Comparison of ENCODE assay signal across 11 cellular contexts in the genomic region with DNA sequence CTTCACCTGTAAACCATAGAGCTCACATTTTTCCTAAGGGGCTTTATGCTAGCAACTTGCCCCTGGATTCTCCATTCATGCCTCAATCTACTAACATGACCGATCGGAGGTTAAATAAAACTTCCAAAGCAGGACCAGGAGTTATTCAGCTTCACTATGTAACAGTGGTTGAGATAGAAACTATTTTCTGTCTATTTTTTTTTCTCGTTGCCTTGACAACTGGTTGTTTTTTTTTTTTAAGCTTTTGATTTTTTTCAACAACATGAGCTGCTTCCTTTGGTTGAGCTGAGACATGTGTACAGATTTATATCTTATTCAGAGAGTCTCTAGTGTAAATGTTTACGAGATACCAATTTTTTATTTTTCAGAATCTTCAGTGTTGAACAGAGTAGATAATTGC.
DNase-seq lines count a peak whose midpoint lies in the region; ATAC-seq, FAIRE-seq and TF ChIP-seq lines count a peak whose summit lies in the region.
"Had no signal": no experiment of that assay in that cellular context is flagged by ENCODE, and none has a peak within 500 bp of the region (broad histone marks: within the 10 kb centered on the region; RNA-seq: fewer than 3 reads in every experiment).

No MANE protein-coding gene starts in this region.

- H3K36me3 Mint-ChIP-seq in natural killer cell = no peaks in the 10 kb centered on the region
- peaks cover 7% of the 10 kb centered on the region for H3K36me3 Mint-ChIP-seq in natural killer cell treated with Interleukin-12 subunit alpha and Interleukin-12 subunit beta and Interleukin-15 and Interleukin-18, amount 100 ng/mL, for 72 hours

- H3K27me3 Mint-ChIP-seq in natural killer cell (ENCODE audit: low read depth in 2 of 2) = no peaks in the 10 kb centered on the region
- no peaks in the 10 kb centered on the region for H3K27me3 Mint-ChIP-seq in natural killer cell treated with Interleukin-12 subunit alpha and Interleukin-12 subunit beta and Interleukin-15 and Interleukin-18, amount 100 ng/mL, for 72 hours

- no peak for TF ChIP-seq POLR2A in GM12878 (IDR thresholded peaks at IDR 0.05; ENCODE audit: low read depth, low read length)

- 99% methylated on average over 4 of the region's 4 CpGs for WGBS in GM12878 (ENCODE audit: insufficient coverage, insufficient replicate concordance, low lambda C conversion rate, missing lambda C conversion rate)

- ATAC-seq in natural killer cell (peak; percentile 58 to 77 (median 76)), GM12878 (no peak), GM18873 (IDR thresholded peaks at IDR 0.05; ENCODE audit: low FRiP score, unreplicated experiment) (no peak)
- no peak for ATAC-seq in natural killer cell treated with Interleukin-12 subunit alpha and Interleukin-12 subunit beta and Interleukin-15 and Interleukin-18, amount 100 ng/mL, for 72 hours

- no peaks in the 10 kb centered on the region; the same call in 2 of the 3 replicates for H3K9me3 ChIP-seq in GM12878 (replicated peaks; ENCODE audit: control insufficient read depth, insufficient read depth, low read length)
- H3K9me3 ChIP-seq in kidney (ENCODE audit: control insufficient read depth in 1 of 2, low read length in 2 of 2) = no peaks in the 10 kb centered on the region
- H3K9me3 ChIP-seq in colonic mucosa = no peaks in the 10 kb centered on the region

- RAD21 ChIA-PET in GM12878 (lab: Charles Lee; ENCODE audit: unreplicated experiment) = interaction anchor here (0.7 kb wide), 1 partner anchor 93 kb away, joined by 3 read pairs; no protein-coding TSS in a partner anchor

- no peak overlapping the region for H3K27ac ChIP-seq in GM12878 (ENCODE audit: control insufficient read depth, insufficient read depth)
- H3K27ac ChIP-seq in kidney (ENCODE audit: low read depth in 2 of 2, low read length in 2 of 2) = no peak overlapping the region
- H3K27ac ChIP-seq in colonic mucosa = no peak overlapping the region

- H3K4me3 ChIP-seq in GM12878 (no peak overlapping the region), kidney (ENCODE audit: low read length in 2 of 2) (no peak overlapping the region), colonic mucosa (no peak overlapping the region)

- TF ChIP-seq EP300 in GM12878 (IDR thresholded peaks at IDR 0.05; ENCODE audit: borderline replicate concordance in 1 of 2, control insufficient read depth in 1 of 2, low read depth in 2 of 2, low read length in 2 of 2) = no peak

- CTCF ChIA-PET in GM12878 (lab: Yijun Ruan, JAX) = interaction anchor here (0.6 to 2.0 kb wide), 4 partner anchors 11 to 330 kb away, joined by 3 to 7 read pairs (median 4); no protein-coding TSS in a partner anchor

- SMC1A ChIA-PET in GM12878 (lab: Charles Lee; ENCODE audit: uncharacterized antibody, unreplicated experiment) = interaction anchor here (0.8 to 1.8 kb wide), 4 partner anchors 11 to 100 kb away, joined by 3 to 6 read pairs (median 3); no protein-coding TSS in a partner anchor

- H3K4me2 ChIP-seq in GM12878 (ENCODE audit: control insufficient read depth, insufficient read depth) = no peak overlapping the region

- peaks cover 20 to 22% of the 10 kb centered on the region in 2 donors for H3K4me1 Mint-ChIP-seq in natural killer cell
- peaks cover 19 to 20% of the 10 kb centered on the region in 2 donors for H3K4me1 Mint-ChIP-seq in natural killer cell treated with Interleukin-12 subunit alpha and Interleukin-12 subunit beta and Interleukin-15 and Interleukin-18, amount 100 ng/mL, for 72 hours (ENCODE audit: low read depth in 2 of 2)

- no peak overlapping the region for H2AFZ ChIP-seq in GM12878 (ENCODE audit: control insufficient read depth, low read depth, low read length)

- in situ Hi-C loops in GM12878 (cut with MboI) = no loop called here

- H3K4me1 ChIP-seq in GM12878 (ENCODE audit: control insufficient read depth, insufficient read depth, low read length) (no peaks in the 10 kb centered on the region), kidney (ENCODE audit: control insufficient read depth in 1 of 2, insufficient read depth in 1 of 2, low read depth in 1 of 2, low read length in 2 of 2) (peaks cover 5 to 8% of the 10 kb centered on the region in 2 donors), colonic mucosa (no peaks in the 10 kb centered on the region)

- H4K20me1 ChIP-seq in GM12878 (ENCODE audit: control insufficient read depth, insufficient read depth) = no peaks in the 10 kb centered on the region

- intact Hi-C loops in natural killer cell (cut with micrococcal nuclease) (no loop called here), GM12878 (cut with micrococcal nuclease; ENCODE audit: unreplicated experiment) (no loop called here), kidney (cut with DNase I) (no loop called here), colonic mucosa (cut with DNase I) (no loop called here)

- H3K27me3 ChIP-seq in GM12878 (replicated peaks in 1 of 2; ENCODE audit: control insufficient read depth in 2 of 2, insufficient read depth in 2 of 2, low read length in 1 of 2) = no peaks in the 10 kb centered on the region
- H3K27me3 ChIP-seq in colonic mucosa = no peaks in the 10 kb centered on the region

- no TSS peak for BruUV-seq in GM12878 (replicated peaks; lab: Mats Ljungman, UMichigan)

- no peaks in the 10 kb centered on the region for H3K79me2 ChIP-seq in GM12878 (ENCODE audit: control insufficient read depth, insufficient read depth, low read length)

- H3K9ac ChIP-seq in GM12878 (ENCODE audit: control insufficient read depth, insufficient read depth, low read length) = no peak overlapping the region
- H3K9ac ChIP-seq in kidney (ENCODE audit: low read length in 2 of 2) = no peak overlapping the region
- H3K9ac ChIP-seq in colonic mucosa (ENCODE audit: low read depth in 2 of 2, low read length in 2 of 2) = no peak overlapping the region

- no peak for DNase-seq in natural killer cell
- DNase-seq in natural killer cell treated with Interleukin-12 subunit alpha and Interleukin-12 subunit beta and Interleukin-15 and Interleukin-18, amount 100 ng/mL, for 72 hours (ENCODE audit: low spot score) = no peak
- DNase-seq in GM12878 (ENCODE audit: low read depth, low spot score) = no peak
- no peak for DNase-seq in kidney
- no peak for DNase-seq in colonic mucosa
- DNase-seq in iPS-NIHi7 (ENCODE audit: extremely low spot score) = no peak
- DNase-seq in putamen (ENCODE audit: low spot score) = no peak
- DNase-seq: NCI-H1417 treated with DMSO at 0.1 percent for 48 hours had no signal

- H3K27ac Mint-ChIP-seq in natural killer cell = peak overlapping the region; percentile 39 to 77
- H3K27ac Mint-ChIP-seq in natural killer cell treated with Interleukin-12 subunit alpha and Interleukin-12 subunit beta and Interleukin-15 and Interleukin-18, amount 100 ng/mL, for 72 hours = peak overlapping the region in 1 of 2 donors; percentile 42

- H3K36me3 ChIP-seq in GM12878 (ENCODE audit: control insufficient read depth in 2 of 2, insufficient read depth in 2 of 2, low read length in 1 of 2) (no peaks in the 10 kb centered on the region), kidney (ENCODE audit: control insufficient read depth in 1 of 2, insufficient read depth in 2 of 2, low read length in 2 of 2) (no peaks in the 10 kb centered on the region), colonic mucosa (no peaks in the 10 kb centered on the region)

- peaks cover 0 to 3% of the 10 kb centered on the region in 2 donors for H3K9me3 Mint-ChIP-seq in natural killer cell
- H3K9me3 Mint-ChIP-seq in natural killer cell treated with Interleukin-12 subunit alpha and Interleukin-12 subunit beta and Interleukin-15 and Interleukin-18, amount 100 ng/mL, for 72 hours = no peaks in the 10 kb centered on the region

- FAIRE-seq in GM12878 (lab: Jason Lieb, UNC) = no peak
- peak; percentile 53 for FAIRE-seq in kidney (lab: Jason Lieb, UNC)
- FAIRE-seq: D721Med, urothelium cell line had no signal

- TF ChIP-seq CTCF in natural killer cell (IDR thresholded peaks at IDR 0.05) (no peak), GM12878 (IDR thresholded peaks at IDR 0.05 in 2 of 3, conservative IDR thresholded peaks at IDR 0.05 in 1 of 3; ENCODE audit: control insufficient read depth in 2 of 3, extremely low read depth in 1 of 3, insufficient read depth in 1 of 3, low read depth in 3 of 3, low read length in 3 of 3) (no peak), kidney (IDR thresholded peaks at IDR 0.05; ENCODE audit: borderline replicate concordance, extremely low read depth, insufficient read depth) (no peak), colonic mucosa (IDR thresholded peaks at IDR 0.05) (no peak)

- TF ChIP-seq RAD21 in GM12878 (IDR thresholded peaks at IDR 0.05; ENCODE audit: insufficient read depth, low read depth, low read length) = no peak

- peak overlapping the region; percentile 38 for H3K4me3 Mint-ChIP-seq in natural killer cell
- no peak overlapping the region for H3K4me3 Mint-ChIP-seq in natural killer cell treated with Interleukin-12 subunit alpha and Interleukin-12 subunit beta and Interleukin-15 and Interleukin-18, amount 100 ng/mL, for 72 hours

- POLR2A ChIA-PET in GM12878 (lab: Charles Lee) = interaction anchor here (0.9 to 1.6 kb wide), 2 partner anchors 9 kb away, joined by 3 to 4 read pairs; no protein-coding TSS in a partner anchor

TF ChIP-seq in GM12878, 131 proteins besides CTCF, POLR2A, EP300 and RAD21:
- no peak for TF ChIP-seq RBBP5 (conservative IDR thresholded peaks at IDR 0.05)
- no peak for TF ChIP-seq LARP7 (IDR thresholded peaks at IDR 0.05)
- peak; percentile 97 for TF ChIP-seq ZNF384 (IDR thresholded peaks at IDR 0.05; ENCODE audit: borderline replicate concordance, low read depth, low read length)
- TF ChIP-seq MTA2 (IDR thresholded peaks at IDR 0.05; ENCODE audit: low read depth) = no peak
- TF ChIP-seq MTA3 (IDR thresholded peaks at IDR 0.05; ENCODE audit: borderline replicate concordance, low read length) = no peak
- TF ChIP-seq, protein P1, sequence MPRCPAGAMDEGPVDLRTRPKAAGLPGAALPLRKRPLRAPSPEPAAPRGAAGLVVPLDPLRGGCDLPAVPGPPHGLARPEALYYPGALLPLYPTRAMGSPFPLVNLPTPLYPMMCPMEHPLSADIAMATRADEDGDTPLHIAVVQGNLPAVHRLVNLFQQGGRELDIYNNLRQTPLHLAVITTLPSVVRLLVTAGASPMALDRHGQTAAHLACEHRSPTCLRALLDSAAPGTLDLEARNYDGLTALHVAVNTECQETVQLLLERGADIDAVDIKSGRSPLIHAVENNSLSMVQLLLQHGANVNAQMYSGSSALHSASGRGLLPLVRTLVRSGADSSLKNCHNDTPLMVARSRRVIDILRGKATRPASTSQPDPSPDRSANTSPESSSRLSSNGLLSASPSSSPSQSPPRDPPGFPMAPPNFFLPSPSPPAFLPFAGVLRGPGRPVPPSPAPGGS (IDR thresholded peaks at IDR 0.05; ENCODE audit: borderline replicate concordance, insufficient read depth, low read depth, low read length, poor library complexity, severe bottlenecking) = no peak
- TF ChIP-seq FOS (IDR thresholded peaks at IDR 0.05; ENCODE audit: borderline replicate concordance, extremely low read depth, insufficient read length) = no peak

Comparison
In these comparisons a context has a peak if more than half of its experiments do, and no peak if none do; other contexts are left out.
1. ATAC-seq: peak in natural killer cell (3 of 3); none in natural killer cell treated with Interleukin-12 subunit alpha and Interleukin-12 subunit beta and Interleukin-15 and Interleukin-18, amount 100 ng/mL, for 72 hours (0 of 2), GM12878 (single experiment) and GM18873 (single experiment).